23 cellular contexts compared by ENCODE assay signal in the genomic region with DNA sequence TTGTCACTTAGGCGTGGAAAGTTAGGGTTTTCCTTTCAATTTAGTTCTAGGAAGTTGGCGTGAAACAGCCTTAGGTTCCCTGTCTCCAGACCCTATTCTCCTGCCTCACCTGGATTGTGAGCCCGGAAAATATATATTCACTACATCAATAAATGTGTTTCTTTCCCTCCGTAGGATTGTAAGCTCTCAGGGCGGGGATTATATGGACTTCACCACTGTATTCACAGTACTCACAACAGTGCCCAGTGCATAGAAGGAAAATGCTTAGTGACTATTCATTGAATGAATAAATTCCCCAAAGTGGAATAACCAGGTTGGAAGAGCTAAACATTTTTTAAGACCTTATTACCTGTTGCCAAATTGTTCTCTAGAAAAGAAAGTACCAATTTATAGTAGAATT.
"Had no signal": no experiment of that assay in that cellular context is flagged by ENCODE, and none has a peak within 500 bp of the region (broad histone marks: within the 10 kb centered on the region; RNA-seq: fewer than 3 reads in every experiment).

No MANE protein-coding gene starts in this region.

- DNase-seq: activated B cell treated with CpG ODN at 0.5 μM for 24 hours; activated CD4-positive, alpha-beta T cell treated with anti-CD3 and anti-CD28 coated beads for 36 hours; activated CD4-positive, alpha-beta T cell treated with anti-CD3 and anti-CD28 coated beads, Interleukin-2, amount 50 U/mL, for 48 hours; activated effector memory CD4-positive, alpha-beta T cell treated with Interleukin-2 at 50 U/mL for 16 hours; activated naive CD4-positive, alpha-beta T cell treated with anti-CD3 and anti-CD28 coated beads, Interleukin-2, amount 10 ng/mL, durations not matched to agents 7 days and 5 days; activated naive CD8-positive, alpha-beta T cell treated with anti-CD3 and anti-CD28 coated beads, Interleukin-2, amount 50 U/mL, for 24 hours; activated T-cell treated with anti-CD3 and anti-CD28 coated beads, Interleukin-2, amount 50 U/mL, for 72 hours; cortex of kidney; heart right ventricle; islet precursor cell; left cardiac atrium; naive thymus-derived CD4-positive, alpha-beta T cell; posterior cingulate gyrus; retina; stimulated activated CD4-positive, alpha-beta T cell treated with anti-CD3 and anti-CD28 coated beads, Interleukin-1b, Interleukin-23, amount 100 ng/mL, for 48 hours; substantia nigra; T1000; thyroid gland had no signal

- ATAC-seq: activated CD4-positive, alpha-beta T cell treated with anti-CD3 and anti-CD28 coated beads for 36 hours; activated naive CD8-positive, alpha-beta T cell treated with anti-CD3 and anti-CD28 coated beads, Interleukin-2, amount 50 U/mL, for 24 hours; activated T-cell treated with anti-CD3 and anti-CD28 coated beads, Interleukin-2, amount 50 U/mL, for 72 hours; heart right ventricle; left cardiac atrium; naive thymus-derived CD4-positive, alpha-beta T cell had no signal

- H3K36me3 Mint-ChIP-seq: activated naive CD4-positive, alpha-beta T cell treated with anti-CD3 and anti-CD28 coated beads, Interleukin-2, amount 10 ng/mL, durations not matched to agents 7 days and 5 days had no signal

- H3K9me3 ChIP-seq: thyroid gland had no signal

- H3K27me3 Mint-ChIP-seq: activated B cell treated with CpG ODN at 0.5 μM for 24 hours had no signal

- H3K4me1 Mint-ChIP-seq: activated CD4-positive, alpha-beta T cell treated with anti-CD3 and anti-CD28 coated beads for 36 hours; activated naive CD4-positive, alpha-beta T cell treated with anti-CD3 and anti-CD28 coated beads, Interleukin-2, amount 10 ng/mL, durations not matched to agents 7 days and 5 days; activated naive CD8-positive, alpha-beta T cell treated with anti-CD3 and anti-CD28 coated beads, Interleukin-2, amount 50 U/mL, for 24 hours; memory B cell; naive thymus-derived CD4-positive, alpha-beta T cell had no signal

- H3K27ac Mint-ChIP-seq: activated B cell treated with CpG ODN at 0.5 μM for 24 hours; activated CD4-positive, alpha-beta T cell treated with anti-CD3 and anti-CD28 coated beads for 36 hours; activated naive CD4-positive, alpha-beta T cell treated with anti-CD3 and anti-CD28 coated beads, Interleukin-2, amount 10 ng/mL, durations not matched to agents 7 days and 5 days; activated naive CD8-positive, alpha-beta T cell treated with anti-CD3 and anti-CD28 coated beads, Interleukin-2, amount 50 U/mL, for 24 hours; activated T-cell treated with anti-CD3 and anti-CD28 coated beads, Interleukin-2, amount 50 U/mL, for 72 hours; memory B cell; naive thymus-derived CD4-positive, alpha-beta T cell; stimulated activated naive CD8-positive, alpha-beta T cell treated with anti-CD3 and anti-CD28 coated beads, Interleukin-15, Interleukin-2, amounts not matched to agents 100 ng/mL and 50 ng/mL, for 24 hours; T-helper 1 cell treated with Interleukin-12 subunit alpha and Interleukin-12 subunit beta and Interleukin-4 antibody, amounts not matched to agents 30 μg/mL and 1 μg/mL, for 36 hours had no signal

- H3K36me3 ChIP-seq: heart right ventricle, thyroid gland had no signal

- H3K9me3 Mint-ChIP-seq: activated naive CD4-positive, alpha-beta T cell treated with anti-CD3 and anti-CD28 coated beads, Interleukin-2, amount 10 ng/mL, durations not matched to agents 7 days and 5 days had no signal

- H3K27me3 ChIP-seq: heart right ventricle, thyroid gland had no signal

- H3K4me1 ChIP-seq: heart right ventricle, thyroid gland had no signal

- H3K27ac ChIP-seq: epithelial cell of prostate, heart right ventricle, thyroid gland had no signal

- H3K4me3 Mint-ChIP-seq: activated B cell treated with CpG ODN at 0.5 μM for 24 hours; activated CD4-positive, alpha-beta T cell treated with anti-CD3 and anti-CD28 coated beads for 36 hours; activated naive CD4-positive, alpha-beta T cell treated with anti-CD3 and anti-CD28 coated beads, Interleukin-2, amount 10 ng/mL, durations not matched to agents 7 days and 5 days; activated naive CD8-positive, alpha-beta T cell treated with anti-CD3 and anti-CD28 coated beads, Interleukin-2, amount 50 U/mL, for 24 hours; activated T-cell treated with anti-CD3 and anti-CD28 coated beads, Interleukin-2, amount 50 U/mL, for 72 hours; memory B cell; naive thymus-derived CD4-positive, alpha-beta T cell; neural crest cell; stimulated activated naive CD8-positive, alpha-beta T cell treated with anti-CD3 and anti-CD28 coated beads, Interleukin-15, Interleukin-2, amounts not matched to agents 100 ng/mL and 50 ng/mL, for 24 hours; T-helper 1 cell treated with Interleukin-12 subunit alpha and Interleukin-12 subunit beta and Interleukin-4 antibody, amounts not matched to agents 30 μg/mL and 1 μg/mL, for 36 hours had no signal

- H3K4me3 ChIP-seq: heart right ventricle, thyroid gland had no signal
